Comparison of ENCODE assay signal across 2 cellular contexts in genomic region chr5:119356384-119357188, GRCh38.
TF ChIP-seq lines count a peak whose summit lies in the region.

No MANE protein-coding gene starts in this region.

TF ChIP-seq in IMR-90, 13 proteins besides CTCF, POLR2A, EP300 and RAD21:
- TF ChIP-seq CEBPB (IDR thresholded peaks at IDR 0.05; ENCODE audit: low read depth, low read length) (peak; percentile 84), SMC3 (IDR thresholded peaks at IDR 0.05; ENCODE audit: low read depth, low read length) (no peak)

TF ChIP-seq in GM12878, 131 proteins besides CTCF, POLR2A, EP300 and RAD21 (continues in another document):
- TF ChIP-seq KDM1A (IDR thresholded peaks at IDR 0.05; ENCODE audit: borderline replicate concordance) (no peak), ZNF274 (IDR thresholded peaks at IDR 0.05; ENCODE audit: insufficient read depth, insufficient read length) (no peak), ETV6 (conservative IDR thresholded peaks at IDR 0.05 in 1 of 2, IDR thresholded peaks at IDR 0.05 in 1 of 2; ENCODE audit: borderline replicate concordance in 1 of 2, low read depth in 1 of 2) (peak in 1 of 2 experiments; percentile 15; a peak in 1 of 4 replicates), USF2 (IDR thresholded peaks at IDR 0.05; ENCODE audit: borderline replicate concordance, low read depth, low read length) (no peak), MTA2 (IDR thresholded peaks at IDR 0.05; ENCODE audit: low read depth) (no peak), NFXL1 (IDR thresholded peaks at IDR 0.05; ENCODE audit: borderline replicate concordance) (no peak), MYC (IDR thresholded peaks at IDR 0.05; ENCODE audit: insufficient read depth, insufficient read length, insufficient replicate concordance, low read length, severe bottlenecking) (no peak), NR2C1 (IDR thresholded peaks at IDR 0.05) (no peak), BCL3 (IDR thresholded peaks at IDR 0.05; ENCODE audit: borderline replicate concordance, insufficient read depth, low read depth, low read length, poor library complexity, severe bottlenecking) (no peak), NFYA (IDR thresholded peaks at IDR 0.05; ENCODE audit: borderline replicate concordance, low read depth, low read length) (no peak), TCF12 (IDR thresholded peaks at IDR 0.05; ENCODE audit: low read depth, low read length) (no peak), SIX5 (IDR thresholded peaks at IDR 0.05; ENCODE audit: low read depth, low read length, severe bottlenecking) (no peak), ATF3 (IDR thresholded peaks at IDR 0.05; ENCODE audit: borderline replicate concordance, extremely low read depth, low read depth, low read length) (no peak), CHD2 (IDR thresholded peaks at IDR 0.05; ENCODE audit: borderline replicate concordance, low read depth, low read length) (no peak), SMAD5 (IDR thresholded peaks at IDR 0.05; ENCODE audit: low read depth) (no peak), E2F8 (IDR thresholded peaks at IDR 0.05; ENCODE audit: low read depth, partially characterized antibody) (no peak), ELK1 (IDR thresholded peaks at IDR 0.05; ENCODE audit: low read depth, low read length) (no peak), RAD51 (IDR thresholded peaks at IDR 0.05) (no peak), CREB1 (IDR thresholded peaks at IDR 0.05; ENCODE audit: low read depth) (no peak), BHLHE40 (IDR thresholded peaks at IDR 0.05; ENCODE audit: borderline replicate concordance in 1 of 2, low read depth in 2 of 2, low read length in 1 of 2) (no peak), PRDM15 (CRISPR knock-in tag; IDR thresholded peaks at IDR 0.05) (no peak), ZSCAN29 (IDR thresholded peaks at IDR 0.05) (0 out of 2 replicates have a peak, but pooled peaks have one; percentile 22), HDAC2 (IDR thresholded peaks at IDR 0.05) (no peak), JUND (IDR thresholded peaks at IDR 0.05; ENCODE audit: low read depth, low read length) (no peak), SIN3A (IDR thresholded peaks at IDR 0.05; ENCODE audit: low read depth, low read length) (no peak), CUX1 (IDR thresholded peaks at IDR 0.05; ENCODE audit: insufficient replicate concordance, low read depth, low read length) (peak; percentile 59), ZBED1 (IDR thresholded peaks at IDR 0.05; ENCODE audit: borderline replicate concordance) (no peak), CBFB (IDR thresholded peaks at IDR 0.05; ENCODE audit: low read depth) (no peak), NFIC (IDR thresholded peaks at IDR 0.05; ENCODE audit: low read depth, low read length) (no peak; the same call in none of the 2 replicates), SPI1 (IDR thresholded peaks at IDR 0.05; ENCODE audit: borderline replicate concordance, insufficient read depth, low read depth, low read length) (peak; percentile 75; the same call in 1 of the 2 replicates), ZBTB40 (IDR thresholded peaks at IDR 0.05; ENCODE audit: borderline replicate concordance) (peak; percentile 48; the same call in 1 of the 2 replicates), MAX (IDR thresholded peaks at IDR 0.05; ENCODE audit: low read depth, low read length) (no peak), ZZZ3 (IDR thresholded peaks at IDR 0.05; ENCODE audit: control insufficient read depth, insufficient read length, low read depth) (no peak), FOXM1 (IDR thresholded peaks at IDR 0.05; ENCODE audit: low read depth, low read length) (no peak; the same call in 1 of the 2 replicates), IKZF2 (IDR thresholded peaks at IDR 0.05) (no peak; a peak in 1 of 4 replicates), JUNB (IDR thresholded peaks at IDR 0.05) (no peak), RB1 (IDR thresholded peaks at IDR 0.05; ENCODE audit: borderline replicate concordance) (no peak), FOXK2 (IDR thresholded peaks at IDR 0.05) (no peak)
